ENCODE assay signal across 8 cellular contexts in the genomic region with DNA sequence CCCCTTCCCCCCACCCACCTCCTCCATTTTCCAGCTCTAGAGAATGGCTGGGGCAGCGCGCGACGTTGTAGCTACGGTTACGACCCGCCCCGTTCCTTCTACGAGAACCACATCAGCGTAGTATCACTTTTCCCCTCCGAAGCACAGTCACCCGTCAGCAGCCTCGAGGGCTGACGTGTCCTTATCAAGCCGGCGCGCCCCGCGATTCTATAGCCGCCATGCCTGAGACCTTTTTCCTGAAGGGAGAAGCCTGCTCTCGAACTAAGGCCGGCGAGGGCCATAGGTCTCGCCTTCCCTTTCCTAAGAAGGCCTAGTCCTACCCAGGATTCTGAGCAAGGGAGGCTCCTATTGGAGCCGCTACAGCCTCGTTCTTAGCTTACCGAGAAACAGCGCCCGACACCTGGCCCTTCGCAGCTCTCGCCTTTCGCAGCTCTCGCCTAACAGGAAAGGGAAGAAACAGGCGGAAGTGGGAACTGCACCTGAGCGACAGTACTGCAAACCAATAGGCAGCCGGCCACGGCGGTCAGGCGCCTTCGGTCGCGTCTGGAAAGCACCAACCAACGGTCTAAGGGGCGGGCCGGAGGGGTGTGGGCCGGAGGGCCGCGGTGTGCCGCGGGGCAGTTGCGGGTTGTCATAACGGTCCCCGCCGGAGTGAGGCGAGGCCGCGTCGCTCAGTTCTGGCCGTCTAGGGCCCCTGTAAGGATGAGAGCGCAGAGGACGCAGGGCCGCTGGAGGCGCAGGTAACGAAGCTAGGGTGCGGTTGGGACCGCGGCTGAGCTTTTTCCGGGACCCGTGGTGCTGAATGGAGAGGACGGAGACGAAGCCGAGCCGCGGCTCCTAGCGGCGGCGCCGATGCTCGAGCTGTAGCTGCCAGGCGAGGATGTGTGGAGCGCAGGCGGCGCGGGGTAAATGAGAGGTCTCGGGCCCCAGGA. TPM values are rescaled to one million over a fixed set of nuclear protein-coding genes. Genes with fewer than 3 reads are reported as not detected.
DNase-seq lines count a peak whose midpoint lies in the region; ATAC-seq, FAIRE-seq and TF ChIP-seq lines count a peak whose summit lies in the region.

A gene (plus strand): TSS at position 618 of the 932 bp plus-strand sequence. CDS start 470 bp downstream, outside the sequence.
A gene (minus strand): TSS at position 445 of the 932 bp plus-strand sequence. CDS start 1,522 bp downstream, outside the sequence.

- H3K36me3 ChIP-seq in H1 (ENCODE audit: control insufficient read depth in 2 of 4, insufficient read depth in 4 of 4, low read length in 3 of 4) (peaks cover 4 to 37% (median 7%) of the 10 kb centered on the region in 4 experiments; a peak in 7 of 8 replicates), mesendoderm (ENCODE audit: control insufficient read depth, insufficient read depth, low read length) (peaks cover 3% of the 10 kb centered on the region)

- WGBS in H1 (ENCODE audit: extremely low coverage in 1 of 2, insufficient coverage in 1 of 2, insufficient read length in 1 of 2, insufficient replicate concordance in 2 of 2, low coverage in 1 of 2, low lambda C conversion rate in 2 of 2, missing lambda C conversion rate in 1 of 2), 2 experiments, result 1% methylated on average over 69 of the region's 85 CpGs; no CpG with 5 or more reads in 1 of the 2 experiments
- no CpG with 5 or more reads among the region's 85 CpGs for WGBS in mesendoderm (ENCODE audit: extremely low coverage, insufficient coverage, low lambda C conversion rate)

- DNase-seq in Caki2 (ENCODE audit: low read depth), result peak; percentile 97
- peak; percentile 96 for DNase-seq in HTR-8/SVneo (ENCODE audit: insufficient read length, low spot score)
- DNase-seq in NOMO-1 treated with DMSO at 0.1 percent for 48 hours (lab: John Stamatoyannopoulos, UW; ENCODE audit: unreplicated experiment), result peak; percentile 96
- DNase-seq in activated CD8-positive, alpha-beta memory T cell treated with anti-CD3 and anti-CD28 coated beads for 48 hours (ENCODE audit: low read depth in 2 of 3, low spot score in 2 of 3), result peak; percentile 83 to 92 (median 85)
- DNase-seq in H1 (ENCODE audit: low read depth in 1 of 2, low spot score in 2 of 2), result peak; percentile 92 to 97
- DNase-seq in mesendoderm, result peak; percentile 99
- peak; percentile 87 for DNase-seq in stimulated activated CD8-positive, alpha-beta memory T cell treated with anti-CD3 and anti-CD28 coated beads, Interleukin-15, amount 100 ng/mL, for 1 hour (ENCODE audit: low read depth)

- no peak within 1 kb of the TSS for H3K14ac ChIP-seq in H1 (ENCODE audit: insufficient read length)

- H2AK5ac ChIP-seq in H1 (ENCODE audit: low read depth, low read length), result no peak within 1 kb of the TSS
- no peak within 1 kb of the TSS for H2AK5ac ChIP-seq in mesendoderm (ENCODE audit: low read length)

- H2BK5ac ChIP-seq in H1 (ENCODE audit: low read depth, low read length) (peak within 1 kb of the TSS; percentile 94), mesendoderm (ENCODE audit: low read length) (peak within 1 kb of the TSS; percentile 52)

- no peak within 1 kb of the TSS for H2BK120ac ChIP-seq in H1 (replicated peaks; ENCODE audit: low read depth, low read length)
- H2BK120ac ChIP-seq in mesendoderm (ENCODE audit: low read depth, low read length), result peak within 1 kb of the TSS; percentile 0

- POLR2A ChIA-PET in H1 (lab: Charles Lee; ENCODE audit: partially characterized antibody), result interaction anchor here (0.6 to 3.9 kb wide), 25 partner anchors 9 to 237 kb away, joined by 3 to 53 read pairs (median 7); a partner anchor contains a TSS

- H3K79me2 ChIP-seq in H1 (ENCODE audit: control insufficient read depth in 1 of 2, insufficient read depth in 2 of 2, low read length in 2 of 2) (peaks cover 5 to 48% of the 10 kb centered on the region in 2 experiments; a peak in 3 of 4 replicates), mesendoderm (ENCODE audit: control insufficient read depth, insufficient read depth, low read length) (peaks cover 31% of the 10 kb centered on the region)

- H3K9ac ChIP-seq in H1 (replicated peaks in 1 of 4; ENCODE audit: extremely low read depth in 1 of 4, low read depth in 3 of 4, low read length in 3 of 4) (peak within 1 kb of the TSS; percentile 85 to 98 (median 94)), mesendoderm (ENCODE audit: low read length) (peak within 1 kb of the TSS; percentile 91)

- H3K4me2 ChIP-seq in H1 (ENCODE audit: insufficient read depth in 1 of 2, low read depth in 2 of 2, low read length in 2 of 2) (peak within 1 kb of the TSS; percentile 76 to 91), mesendoderm (ENCODE audit: low read length) (peak within 1 kb of the TSS; percentile 50)

- peak within 1 kb of the TSS; percentile 99 for H3K18ac ChIP-seq in H1 (ENCODE audit: extremely low read depth, low read length)
- H3K18ac ChIP-seq in mesendoderm (ENCODE audit: low read length), result peak within 1 kb of the TSS; percentile 47

- CTCF ChIA-PET in H1 (lab: Charles Lee; ENCODE audit: partially characterized antibody), result interaction anchor here (0.6 to 2.4 kb wide), 6 partner anchors 10 to 159 kb away, joined by 3 to 15 read pairs (median 3); a partner anchor contains a TSS

- H3K4me1 ChIP-seq in H1 (replicated peaks in 1 of 4; ENCODE audit: control insufficient read depth in 3 of 4, insufficient read depth in 4 of 4, low read length in 3 of 4) (peaks cover 1 to 9% (median 3%) of the 10 kb centered on the region in 4 experiments; a peak in 3 of 7 replicates), mesendoderm (ENCODE audit: control insufficient read depth, low read depth, low read length) (peaks cover 3% of the 10 kb centered on the region)

- H2BK15ac ChIP-seq in H1 (ENCODE audit: low read length) (no peak within 1 kb of the TSS), mesendoderm (replicated peaks; ENCODE audit: low read depth) (no peak within 1 kb of the TSS)

- peak within 1 kb of the TSS; percentile 62; the same call in 1 of the 2 replicates for H2BK12ac ChIP-seq in H1 (ENCODE audit: low read depth, low read length)

- no peak for TF ChIP-seq EP300 in H1 (IDR thresholded peaks at IDR 0.05; ENCODE audit: borderline replicate concordance in 1 of 2, low read depth in 2 of 2, low read length in 2 of 2)

- peak; percentile 76 for FAIRE-seq in HTR-8/SVneo (lab: Jason Lieb, UNC)
- no peak for FAIRE-seq in H1 (lab: Jason Lieb, UNC)

- ATAC-seq in GM21367 (IDR thresholded peaks at IDR 0.05; ENCODE audit: unreplicated experiment), result peak; percentile 91

- H3K79me1 ChIP-seq in H1 (ENCODE audit: low read depth, low read length), result no peaks in the 10 kb centered on the region
- peaks cover 9% of the 10 kb centered on the region for H3K79me1 ChIP-seq in mesendoderm (ENCODE audit: low read length)

- H3K56ac ChIP-seq in H1 (replicated peaks; ENCODE audit: insufficient read length, low read depth, low read length) (peak within 1 kb of the TSS; percentile 93), mesendoderm (ENCODE audit: low read length) (peak within 1 kb of the TSS; percentile 95)

- 0 out of 4 replicates have a peak, but pooled peaks of 1 of the 2 experiments have one; percentile 1 for TF ChIP-seq RAD21 in H1 (IDR thresholded peaks at IDR 0.05 in 1 of 2, conservative IDR thresholded peaks at IDR 0.05 in 1 of 2; ENCODE audit: low read depth in 2 of 2, low read length in 2 of 2)

- in situ Hi-C loops in Caki2 (cut with HindIII; ENCODE audit: low pct_unique_long_range_greater_than_20kb, low sequenced_read_pairs), result no loop called here

- H4K5ac ChIP-seq in H1 (ENCODE audit: insufficient read length, low read depth, low read length), result peak within 1 kb of the TSS; percentile 96
- H4K5ac ChIP-seq in mesendoderm (ENCODE audit: low read length), result no peak within 1 kb of the TSS

- H3K4ac ChIP-seq in H1 (replicated peaks; ENCODE audit: insufficient read length, low read depth, low read length), result peak within 1 kb of the TSS; percentile 89
- peak within 1 kb of the TSS; percentile 82 for H3K4ac ChIP-seq in mesendoderm (ENCODE audit: low read depth, low read length)

- TF ChIP-seq CTCF in H1 (IDR thresholded peaks at IDR 0.05; ENCODE audit: control extremely low read depth in 1 of 3, insufficient read depth in 1 of 3, low read depth in 1 of 3, low read length in 3 of 3), result peak in 1 of 3 experiments; percentile 7; a peak in 1 of 4 replicates

- H3K27ac ChIP-seq in H1 (ENCODE audit: low read depth, low read length) (peak within 1 kb of the TSS; percentile 95), mesendoderm (ENCODE audit: low read depth, low read length) (peak within 1 kb of the TSS; percentile 82)

- H4K8ac ChIP-seq in H1 (ENCODE audit: extremely low read depth, insufficient read depth, low read length) (peak within 1 kb of the TSS; percentile 98; the same call in 1 of the 2 replicates), mesendoderm (ENCODE audit: low read depth, low read length) (no peak within 1 kb of the TSS)

- H3K23ac ChIP-seq in H1 (ENCODE audit: insufficient read length) (no peak within 1 kb of the TSS), mesendoderm (ENCODE audit: low read length) (peak within 1 kb of the TSS; percentile 100)

- H2BK20ac ChIP-seq in H1 (ENCODE audit: low read length), result no peak within 1 kb of the TSS

- H3K27me3 ChIP-seq in H1 (replicated peaks in 1 of 4; ENCODE audit: control insufficient read depth in 3 of 4, extremely low read depth in 1 of 4, insufficient read depth in 3 of 4, low read length in 3 of 4), result no peaks in the 10 kb centered on the region
- H3K27me3 ChIP-seq in mesendoderm (ENCODE audit: insufficient read depth, low read length, poor library complexity), result no peaks in the 10 kb centered on the region

- H4K91ac ChIP-seq in H1 (replicated peaks; ENCODE audit: insufficient read length, low read length), result peak within 1 kb of the TSS; percentile 78

- peaks cover 10% of the 10 kb centered on the region for H3K23me2 ChIP-seq in H1 (ENCODE audit: low read depth, low read length)

- no peaks in the 10 kb centered on the region for H3K9me3 ChIP-seq in H1 (ENCODE audit: insufficient read depth in 2 of 2, low read depth in 1 of 2, low read length in 1 of 2)

- peaks cover 5 to 6% of the 10 kb centered on the region in 2 experiments for H4K20me1 ChIP-seq in H1 (replicated peaks in 1 of 2; ENCODE audit: control insufficient read depth in 1 of 2, insufficient read depth in 2 of 2, low read length in 2 of 2)

- peak; percentile 87 to 91 for TF ChIP-seq POLR2A in H1 (IDR thresholded peaks at IDR 0.05; ENCODE audit: control extremely low read depth in 1 of 2, low read depth in 2 of 2, low read length in 2 of 2)

- peak within 1 kb of the TSS; percentile 80 to 99 (median 94) for H3K4me3 ChIP-seq in H1 (ENCODE audit: extremely low read depth in 1 of 4, insufficient read depth in 2 of 4, low read depth in 3 of 4, low read length in 4 of 4)
- H3K4me3 ChIP-seq in mesendoderm (ENCODE audit: low read length), result peak within 1 kb of the TSS; percentile 90

- H2AFZ ChIP-seq in H1 (ENCODE audit: low read length), result 0 out of 2 replicates have a peak within 1 kb of the TSS, but pooled peaks have one; percentile 31

RNA-seq across cellular contexts. Expression of the first gene that starts in this region (rescaled TPM):
- 55.4 and 58.9 TPM in 2 replicates for total RNA-seq in Caki2 (2014; rRNA removed; shearing (Covaris generic); ENCODE audit: low replicate concordance)
- 23.7 and 24.5 TPM in 2 replicates for total RNA-seq in H1 (2021; fragmentation: NEBNext Ultra II Directional; extraction: Animal tissue kit (Norgen Biotek cat#: 25700))
- polyA plus RNA-seq in H1 (2011; rRNA removed), result 10.0 and 10.6 TPM in 2 replicates
- 12.6 TPM for polyA plus RNA-seq in H1 (2011; cell fraction: cytosol; rRNA removed)
- 6.7 TPM for polyA plus RNA-seq in H1 (2011; cell fraction: nucleus; rRNA removed)
- 3.7 to 12.2 TPM (median 11.4 TPM) in 4 replicates for polyA plus RNA-seq in H1 (2012, experiment 1 of 2)
- 3.4 TPM for polyA plus RNA-seq in H1 (2012, experiment 2 of 2)
- 23.5 TPM for polyA plus RNA-seq in H1 (2013, experiment 1 of 2)
- 25.9 TPM for polyA plus RNA-seq in H1 (2013, experiment 2 of 2)
- 10.0 and 11.1 TPM in 2 replicates for polyA minus RNA-seq in H1 (2011; rRNA and poly(A)+ RNA removed)
- polyA minus RNA-seq in H1 (2011; cell fraction: cytosol; rRNA and poly(A)+ RNA removed), result 8.4 TPM
- polyA minus RNA-seq in H1 (2011; cell fraction: nucleus; rRNA and poly(A)+ RNA removed), result 10.4 TPM
- 19.9 TPM for polyA plus RNA-seq in mesendoderm (2013, experiment 1 of 2)
- polyA plus RNA-seq in mesendoderm (2013, experiment 2 of 2), result 20.1 TPM

RNA-seq across cellular contexts. Expression of the second gene that starts in this region (rescaled TPM):
- 181 and 221 TPM in 2 replicates for total RNA-seq in Caki2 (2014; rRNA removed; shearing (Covaris generic); ENCODE audit: low replicate concordance)
- 230 and 233 TPM in 2 replicates for total RNA-seq in H1 (2021; fragmentation: NEBNext Ultra II Directional; extraction: Animal tissue kit (Norgen Biotek cat#: 25700))
- polyA plus RNA-seq in H1 (2011; rRNA removed), result 79.0 and 138 TPM in 2 replicates
- 220 TPM for polyA plus RNA-seq in H1 (2011; cell fraction: cytosol; rRNA removed)
- polyA plus RNA-seq in H1 (2011; cell fraction: nucleus; rRNA removed), result 27.1 TPM
- 382 to 464 TPM (median 426 TPM) in 4 replicates for polyA plus RNA-seq in H1 (2012, experiment 1 of 2)
- polyA plus RNA-seq in H1 (2012, experiment 2 of 2), result 104 TPM
- 619 TPM for polyA plus RNA-seq in H1 (2013, experiment 1 of 2)
- 686 TPM for polyA plus RNA-seq in H1 (2013, experiment 2 of 2)
- polyA minus RNA-seq in H1 (2011; rRNA and poly(A)+ RNA removed), result 61.5 and 70.8 TPM in 2 replicates
- polyA minus RNA-seq in H1 (2011; cell fraction: cytosol; rRNA and poly(A)+ RNA removed), result 48.9 TPM
- 24.0 TPM for polyA minus RNA-seq in H1 (2011; cell fraction: nucleus; rRNA and poly(A)+ RNA removed)
- polyA plus RNA-seq in mesendoderm (2013, experiment 1 of 2), result 749 TPM
- polyA plus RNA-seq in mesendoderm (2013, experiment 2 of 2), result 740 TPM

Comparison
In these comparisons a context has a peak if more than half of its experiments do, and no peak if none do; other contexts are left out.
1. Peak in every context shown above with its lines: DNase-seq, ATAC-seq, H3K4me3 ChIP-seq and H3K27ac ChIP-seq.